In genomic region chr5:55820488-55820887, GRCh38 we compare ENCODE assay signal across 19 cellular contexts. TPM values are rescaled to one million over a fixed set of nuclear protein-coding genes. Genes with fewer than 3 reads are reported as not detected.
"Had no signal": no experiment of that assay in that cellular context is flagged by ENCODE, and none has a peak within 500 bp of the region (broad histone marks: within the 10 kb centered on the region; RNA-seq: fewer than 3 reads in every experiment).

No MANE protein-coding gene starts in this region.

- H3K27ac Mint-ChIP-seq: naive thymus-derived CD8-positive, alpha-beta T cell; stimulated activated effector memory CD8-positive, alpha-beta T cell treated with anti-CD3 and anti-CD28 coated beads, Interleukin-12 subunit alpha, Interleukin-12 subunit beta, amount 100 ng/mL, for 72 hours had no signal

- H3K4me1 Mint-ChIP-seq: stimulated activated effector memory CD8-positive, alpha-beta T cell treated with anti-CD3 and anti-CD28 coated beads, Interleukin-12 subunit alpha, Interleukin-12 subunit beta, amount 100 ng/mL, for 72 hours had no signal

- ATAC-seq: naive thymus-derived CD8-positive, alpha-beta T cell; right cardiac atrium; stimulated activated effector memory CD8-positive, alpha-beta T cell treated with anti-CD3 and anti-CD28 coated beads, Interleukin-12 subunit alpha, Interleukin-12 subunit beta, amount 100 ng/mL, for 72 hours; stimulated activated naive CD8-positive, alpha-beta T cell treated with anti-CD3 and anti-CD28 coated beads, Interleukin-15, Interleukin-2, amounts not matched to agents 100 U/mL and 50 U/mL, for 24 hours had no signal

- H3K36me3 Mint-ChIP-seq: naive thymus-derived CD8-positive, alpha-beta T cell; stimulated activated effector memory CD8-positive, alpha-beta T cell treated with anti-CD3 and anti-CD28 coated beads, Interleukin-12 subunit alpha, Interleukin-12 subunit beta, amount 100 ng/mL, for 72 hours had no signal

- DNase-seq: dorsolateral prefrontal cortex; effector CD8-positive, alpha-beta T cell; foreskin melanocyte; head of caudate nucleus; mesendoderm; naive thymus-derived CD8-positive, alpha-beta T cell; nucleus accumbens; ovary; right cardiac atrium; stimulated activated CD4-positive, alpha-beta T cell treated with anti-CD3 and anti-CD28 coated beads, Interleukin-4, amount 100 ng/mL, for 1 hour; stimulated activated CD8-positive, alpha-beta memory T cell treated with anti-CD3 and anti-CD28 coated beads, Interleukin-4, amount 100 ng/mL, for 48 hours; stimulated activated naive CD8-positive, alpha-beta T cell treated with anti-CD3 and anti-CD28 coated beads, Interleukin-15, Interleukin-2, amounts not matched to agents 100 U/mL and 50 U/mL, for 24 hours; thyroid gland; upper lobe of left lung had no signal

- H3K9me3 Mint-ChIP-seq: stimulated activated effector memory CD8-positive, alpha-beta T cell treated with anti-CD3 and anti-CD28 coated beads, Interleukin-12 subunit alpha, Interleukin-12 subunit beta, amount 100 ng/mL, for 72 hours had no signal

RNA-seq across cellular contexts. Expression of gene IL31RA, which starts 30.7 kb away (rescaled TPM):
- total RNA-seq: liver; lung microvascular endothelial cell; naive thymus-derived CD8-positive, alpha-beta T cell; posterior vena cava; right cardiac atrium; thyroid gland; vagina had no signal
